ENCODE assay signal across 11 cellular contexts in genomic region chr2:55875434-55876135, GRCh38. TPM values are rescaled to one million over a fixed set of nuclear protein-coding genes. Genes with fewer than 3 reads are reported as not detected.
DNase-seq lines count a peak whose midpoint lies in the region; ATAC-seq and TF ChIP-seq lines count a peak whose summit lies in the region.
"Had no signal": no experiment of that assay in that cellular context is flagged by ENCODE, and none has a peak within 500 bp of the region (broad histone marks: within the 10 kb centered on the region; RNA-seq: fewer than 3 reads in every experiment).

No MANE protein-coding gene starts in this region.

- ATAC-seq in GM21381 (IDR thresholded peaks at IDR 0.05; ENCODE audit: unreplicated experiment) (peak; percentile 50), thoracic aorta (ENCODE audit: insufficient number of reproducible peaks, low FRiP score, low read depth) (no peak)
- ATAC-seq: activated CD8-positive, alpha-beta T cell treated with anti-CD3 and anti-CD28 coated beads for 36 hours; activated naive CD4-positive, alpha-beta T cell treated with anti-CD3 and anti-CD28 coated beads, Interleukin-2, amount 50 U/mL, for 72 hours had no signal

- H3K4me3 ChIP-seq in coronary artery, result no peak overlapping the region
- no peak overlapping the region for H3K4me3 ChIP-seq in thoracic aorta

- H3K36me3 ChIP-seq in thoracic aorta, result peaks cover 16% of the 10 kb centered on the region

- H3K27me3 ChIP-seq in thoracic aorta (replicated peaks; ENCODE audit: insufficient read depth), result no peaks in the 10 kb centered on the region

- H3K9me3 ChIP-seq in thoracic aorta, result no peaks in the 10 kb centered on the region

- peak; percentile 24 for DNase-seq in HS-5 (ENCODE audit: low read depth)
- DNase-seq in coronary artery (ENCODE audit: low spot score), result no peak
- DNase-seq in thoracic aorta (ENCODE audit: low spot score), result no peak
- DNase-seq in SIG-M5 (lab: John Stamatoyannopoulos, UW), result no peak
- DNase-seq in C1 segment of cervical spinal cord (lab: John Stamatoyannopoulos, UW), result no peak
- no peak for DNase-seq in NCI-H1436 (lab: John Stamatoyannopoulos, UW)
- DNase-seq in HuH-7.5 (ENCODE audit: low spot score), result no peak
- DNase-seq: activated CD8-positive, alpha-beta T cell treated with anti-CD3 and anti-CD28 coated beads for 36 hours; NCI-H446 treated with DMSO at 0.1 percent for 48 hours had no signal

- H3K4me1 ChIP-seq in thoracic aorta (ENCODE audit: control insufficient read depth in 1 of 2, low read depth in 2 of 2), result peaks cover 18 to 48% of the 10 kb centered on the region in 2 donors

- peak overlapping the region; percentile 6 to 73 for H3K27ac ChIP-seq in coronary artery
- H3K27ac ChIP-seq in thoracic aorta, result peak overlapping the region; percentile 55 to 62

- TF ChIP-seq CTCF in coronary artery (IDR thresholded peaks at IDR 0.05), result no peak
- TF ChIP-seq CTCF in thoracic aorta (IDR thresholded peaks at IDR 0.05), result no peak

RNA-seq across cellular contexts. Expression of gene EFEMP1, which starts 48.0 kb away (rescaled TPM):
- 1,000 to 10,000 TPM; 1,782 to 2,754 TPM for total RNA-seq in thoracic aorta
- total RNA-seq: activated CD8-positive, alpha-beta T cell treated with anti-CD3 and anti-CD28 coated beads for 36 hours; activated naive CD4-positive, alpha-beta T cell treated with anti-CD3 and anti-CD28 coated beads, Interleukin-2, amount 50 U/mL, for 72 hours had no signal
